Comparison of ENCODE assay signal across 24 cellular contexts in the genomic region with DNA sequence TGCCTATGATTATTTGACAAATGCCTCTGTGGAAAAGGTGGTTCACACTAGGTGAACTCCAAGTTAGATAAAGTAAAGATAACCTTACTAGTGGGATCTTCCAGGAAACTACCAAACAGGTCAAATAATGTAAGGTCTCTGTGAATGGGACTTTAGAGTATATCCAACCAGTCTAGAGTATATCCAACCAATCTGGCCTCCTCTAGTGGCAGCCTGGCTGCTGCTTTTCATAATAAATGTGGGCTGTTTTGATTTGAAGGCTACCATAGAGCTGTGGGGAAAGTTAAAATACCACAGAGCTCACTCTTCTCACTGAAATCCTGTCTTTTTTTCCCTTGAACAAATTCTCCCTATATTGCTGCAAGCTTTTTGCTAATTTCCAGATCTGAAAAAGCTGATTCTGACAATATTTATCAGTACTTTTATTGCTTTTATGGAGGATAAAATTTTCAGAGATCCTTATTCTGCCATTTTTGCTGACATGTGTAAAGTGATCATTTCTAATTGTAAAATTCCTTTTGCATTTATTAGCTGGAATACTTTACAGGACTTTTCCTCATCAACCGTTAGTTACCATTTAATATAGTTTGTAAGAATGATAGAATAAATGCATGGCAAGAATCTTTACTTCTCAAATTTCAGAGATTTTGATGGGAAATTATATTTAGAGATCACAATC.
DNase-seq lines count a peak whose midpoint lies in the region; TF ChIP-seq lines count a peak whose summit lies in the region.
"Had no signal": no experiment of that assay in that cellular context is flagged by ENCODE, and none has a peak within 500 bp of the region (broad histone marks: within the 10 kb centered on the region; RNA-seq: fewer than 3 reads in every experiment).

No MANE protein-coding gene starts in this region.

- no peak overlapping the region for H3K4me2 ChIP-seq in hepatocyte
- H3K4me2 ChIP-seq: A549 had no signal

- POLR2A ChIA-PET in AG04450 (lab: Yijun Ruan, JAX) = no interaction called here

- H3K4me3 ChIP-seq in AG04450 (ENCODE audit: low read depth, low read length) (no peak overlapping the region), astrocyte of the spinal cord (ENCODE audit: low read depth, low read length) (no peak overlapping the region), hepatocyte (no peak overlapping the region)
- H3K4me3 ChIP-seq: A549, ascending aorta, colonic mucosa, gastroesophageal sphincter, left ventricle myocardium inferior, spleen had no signal

- CTCF ChIA-PET in AG04450 (lab: Charles Lee) = interaction anchor here (0.6 to 2.9 kb wide), 2 partner anchors 216 to 217 kb away, joined by 3 to 9 read pairs; a partner anchor contains a TSS

- no peak overlapping the region for H3K27ac ChIP-seq in AG04450 (ENCODE audit: low read depth, low read length)
- H3K27ac ChIP-seq in hepatocyte = no peak overlapping the region
- H3K27ac ChIP-seq: A549, ascending aorta, colonic mucosa, gastroesophageal sphincter, left ventricle myocardium inferior, spleen, WERI-Rb-1 had no signal

- WGBS in hepatocyte (ENCODE audit: low lambda C conversion rate, missing lambda C conversion rate) = 93% methylated on average over 1 of the region's 1 CpG

- H3K79me2 ChIP-seq in hepatocyte = no peaks in the 10 kb centered on the region

- no peaks in the 10 kb centered on the region for H3K9me3 ChIP-seq in AG04450 (ENCODE audit: control insufficient read depth, insufficient read depth, low read length)
- peaks cover 8% of the 10 kb centered on the region for H3K9me3 ChIP-seq in hepatocyte (ENCODE audit: low read depth)
- H3K9me3 ChIP-seq: A549, colonic mucosa had no signal

- DNase-seq in AG04450 (ENCODE audit: low read depth, low spot score) (no peak), HuH-7 (ENCODE audit: low spot score) (peak; percentile 2), astrocyte of the spinal cord (ENCODE audit: low read depth, low spot score) (no peak), hepatocyte (ENCODE audit: low spot score) (no peak), ecto neural progenitor cell (ENCODE audit: low spot score) (no peak), globus pallidus (ENCODE audit: low spot score) (no peak)
- DNase-seq in stimulated activated CD4-positive, alpha-beta T cell treated with anti-CD3 and anti-CD28 coated beads, Interleukin-2, amount 100 ng/mL, for 24 hours = no peak
- DNase-seq in stimulated activated CD4-positive, alpha-beta T cell treated with anti-CD3 and anti-CD28 coated beads, Interleukin-4, amount 100 ng/mL, for 24 hours = no peak
- DNase-seq: activated CD8-positive, alpha-beta T cell treated with anti-CD3 and anti-CD28 coated beads for 36 hours; activated naive CD4-positive, alpha-beta T cell treated with anti-CD3 and anti-CD28 coated beads for 36 hours; activated T-cell treated with anti-CD3 and anti-CD28 coated beads, Interleukin-2, amount 50 U/mL, for 1 hour; colonic mucosa; DMS 273 treated with DMSO at 0.1 percent for 48 hours; GF-D8; Karpas-422; left ventricle myocardium inferior; NCI-H2107; NCI-H510A treated with DMSO at 0.1 percent for 48 hours; Right ventricle myocardium superior; spleen; WERI-Rb-1 had no signal

- H3K27me3 ChIP-seq in AG04450 (ENCODE audit: control insufficient read depth, insufficient read depth, low read length) = no peaks in the 10 kb centered on the region
- H3K27me3 ChIP-seq in hepatocyte = no peaks in the 10 kb centered on the region
- H3K27me3 ChIP-seq: ascending aorta, colonic mucosa, gastroesophageal sphincter, spleen had no signal

- no peak overlapping the region for H2AFZ ChIP-seq in hepatocyte

- no peaks in the 10 kb centered on the region for H3K36me3 ChIP-seq in hepatocyte (replicated peaks; ENCODE audit: insufficient read depth, low read depth)
- H3K36me3 ChIP-seq: colonic mucosa had no signal

- H4K20me1 ChIP-seq in hepatocyte (ENCODE audit: insufficient read depth, poor library complexity, severe bottlenecking) = no peaks in the 10 kb centered on the region

- in situ Hi-C loops in astrocyte of the spinal cord (cut with HindIII; ENCODE audit: low sequenced_read_pairs) = no loop called here

- no peaks in the 10 kb centered on the region for H3K4me1 ChIP-seq in hepatocyte (ENCODE audit: insufficient read depth)
- H3K4me1 ChIP-seq: A549, ascending aorta, colonic mucosa, gastroesophageal sphincter, left ventricle myocardium inferior, spleen had no signal

- no peaks in the 10 kb centered on the region for H3K9me2 ChIP-seq in hepatocyte (replicated peaks; ENCODE audit: insufficient read depth)

- TF ChIP-seq CTCF in AG04450 (IDR thresholded peaks at IDR 0.05; ENCODE audit: low read depth, low read length) = peak; percentile 35
- TF ChIP-seq CTCF in astrocyte of the spinal cord (IDR thresholded peaks at IDR 0.05; ENCODE audit: low read depth, low read length) = peak; percentile 25
- TF ChIP-seq CTCF in hepatocyte (IDR thresholded peaks at IDR 0.05; ENCODE audit: poor library complexity) = peak; percentile 6
